In genomic region chrX:49760288-49760885, GRCh38 we compare ENCODE assay signal across 24 cellular contexts.
"Had no signal": no experiment of that assay in that cellular context is flagged by ENCODE, and none has a peak within 500 bp of the region (broad histone marks: within the 10 kb centered on the region; RNA-seq: fewer than 3 reads in every experiment).

No MANE protein-coding gene starts in this region.

- ATAC-seq: activated T-helper 17 cell treated with anti-CD3 and anti-CD28 coated beads, Interleukin-2, amount 50 U/mL, for 72 hours had no signal

- DNase-seq: activated CD4-positive, alpha-beta memory T cell treated with anti-CD3 and anti-CD28 coated beads, Interleukin-2, amount 10 ng/mL, durations not matched to agents 7 days and 5 days; activated CD4-positive, alpha-beta T cell treated with anti-CD3 and anti-CD28 coated beads, Interleukin-2, amount 10 ng/mL, durations not matched to agents 7 days and 5 days; activated CD4-positive, CD25-positive, alpha-beta regulatory T cell; activated gamma-delta T cell; activated naive CD4-positive, alpha-beta T cell treated with anti-CD3 and anti-CD28 coated beads for 36 hours; activated T-cell treated with anti-CD3 and anti-CD28 coated beads for 4 hours; activated T-cell treated with anti-CD3 and anti-CD28 coated beads, Interleukin-2, amount 50 U/mL, for 48 hours; amygdala; central memory CD4-positive, alpha-beta T cell; KG1; NCI-H1048; NCI-H146; NCI-H187 treated with DMSO at 0.1 percent for 48 hours; NCI-H2081 treated with DMSO at 0.1 percent for 48 hours; NCI-H2171 treated with DMSO at 0.1 percent for 48 hours; NCI-H524; Peyer's patch; SHP77; T-helper 1 cell had no signal

- H3K27me3 ChIP-seq: Peyer's patch, SJSA1 had no signal

- H3K27ac ChIP-seq: Peyer's patch, RWPE1, SJSA1, VCaP had no signal

- H3K36me3 Mint-ChIP-seq: activated naive CD8-positive, alpha-beta T cell had no signal

- H3K4me1 ChIP-seq: Peyer's patch, SJSA1 had no signal

- H3K27me3 Mint-ChIP-seq: activated naive CD8-positive, alpha-beta T cell; activated T-helper 17 cell treated with anti-CD3 and anti-CD28 coated beads, Interleukin-2, amount 50 U/mL, for 72 hours had no signal

- H3K27ac Mint-ChIP-seq: activated CD4-positive, alpha-beta memory T cell treated with anti-CD3 and anti-CD28 coated beads, Interleukin-2, amount 10 ng/mL, durations not matched to agents 7 days and 5 days; activated CD4-positive, alpha-beta T cell treated with anti-CD3 and anti-CD28 coated beads, Interleukin-2, amount 10 ng/mL, durations not matched to agents 7 days and 5 days; activated naive CD4-positive, alpha-beta T cell treated with anti-CD3 and anti-CD28 coated beads for 36 hours; activated naive CD8-positive, alpha-beta T cell; activated T-helper 17 cell treated with anti-CD3 and anti-CD28 coated beads, Interleukin-2, amount 50 U/mL, for 72 hours had no signal

- H3K4me1 Mint-ChIP-seq: activated CD4-positive, alpha-beta memory T cell treated with anti-CD3 and anti-CD28 coated beads, Interleukin-2, amount 10 ng/mL, durations not matched to agents 7 days and 5 days; activated CD4-positive, alpha-beta T cell treated with anti-CD3 and anti-CD28 coated beads, Interleukin-2, amount 10 ng/mL, durations not matched to agents 7 days and 5 days; activated T-helper 17 cell treated with anti-CD3 and anti-CD28 coated beads, Interleukin-2, amount 50 U/mL, for 72 hours had no signal

- H3K4me3 Mint-ChIP-seq: activated CD4-positive, alpha-beta memory T cell treated with anti-CD3 and anti-CD28 coated beads, Interleukin-2, amount 10 ng/mL, durations not matched to agents 7 days and 5 days; activated CD4-positive, alpha-beta T cell treated with anti-CD3 and anti-CD28 coated beads, Interleukin-2, amount 10 ng/mL, durations not matched to agents 7 days and 5 days; activated naive CD4-positive, alpha-beta T cell treated with anti-CD3 and anti-CD28 coated beads for 36 hours; activated naive CD8-positive, alpha-beta T cell; activated T-helper 17 cell treated with anti-CD3 and anti-CD28 coated beads, Interleukin-2, amount 50 U/mL, for 72 hours had no signal

- H3K9me3 ChIP-seq: Peyer's patch, SJSA1 had no signal

- H3K36me3 ChIP-seq: Peyer's patch, SJSA1 had no signal

- H3K9me3 Mint-ChIP-seq: activated CD4-positive, alpha-beta memory T cell treated with anti-CD3 and anti-CD28 coated beads, Interleukin-2, amount 10 ng/mL, durations not matched to agents 7 days and 5 days; activated CD4-positive, alpha-beta T cell treated with anti-CD3 and anti-CD28 coated beads, Interleukin-2, amount 10 ng/mL, durations not matched to agents 7 days and 5 days; activated naive CD4-positive, alpha-beta T cell treated with anti-CD3 and anti-CD28 coated beads for 36 hours; activated T-helper 17 cell treated with anti-CD3 and anti-CD28 coated beads, Interleukin-2, amount 50 U/mL, for 72 hours had no signal

- H3K4me3 ChIP-seq: Peyer's patch, SJSA1 had no signal
